8 cellular contexts compared by ENCODE assay signal in genomic region chrX:74133156-74133796, GRCh38.
DNase-seq lines count a peak whose midpoint lies in the region; ATAC-seq, FAIRE-seq and TF ChIP-seq lines count a peak whose summit lies in the region.

No MANE protein-coding gene starts in this region.

- no peak overlapping the region for H3K4me2 ChIP-seq in OCI-LY1 (ENCODE audit: low read length)
- no peak overlapping the region for H3K4me2 ChIP-seq in HepG2 (ENCODE audit: low read depth, low read length)

- in situ Hi-C loops in HepG2 (cut with HindIII; ENCODE audit: extremely low pct_ligation_motif_present, low pct_unique_long_range_greater_than_20kb): loop anchor here (5.0 to 25.0 kb wide), 2 partner anchors 121 to 276 kb away; no protein-coding TSS in a partner anchor

- no peak for TF ChIP-seq POLR2A in HepG2 (IDR thresholded peaks at IDR 0.05; ENCODE audit: insufficient read depth in 1 of 2, low read depth in 2 of 2, low read length in 2 of 2)

- H4K20me1 ChIP-seq in OCI-LY1 (ENCODE audit: insufficient read depth, low read length) (no peaks in the 10 kb centered on the region), HepG2 (ENCODE audit: insufficient read depth, low read length) (no peaks in the 10 kb centered on the region)

- POLR2A ChIA-PET in HepG2 (lab: Yijun Ruan, JAX): no interaction called here

- TF ChIP-seq EP300 in Ishikawa (IDR thresholded peaks at IDR 0.05; ENCODE audit: borderline replicate concordance) (no peak), HepG2 (IDR thresholded peaks at IDR 0.05; ENCODE audit: low read depth in 2 of 2, low read length in 2 of 2) (no peak), HepG2 (CRISPR knock-in tag; IDR thresholded peaks at IDR 0.05; ENCODE audit: borderline replicate concordance) (no peak)

- TF ChIP-seq RAD21 in Ishikawa (IDR thresholded peaks at IDR 0.05; ENCODE audit: low read depth): peak; percentile 74
- no peak for TF ChIP-seq RAD21 in HepG2 (CRISPR knock-in tag; IDR thresholded peaks at IDR 0.05)

- no peaks in the 10 kb centered on the region for H3K36me3 ChIP-seq in OCI-LY1 (ENCODE audit: insufficient read depth, low read length)
- no peaks in the 10 kb centered on the region; a peak in 1 of 5 replicates for H3K36me3 ChIP-seq in HepG2 (replicated peaks in 1 of 2; ENCODE audit: control insufficient read depth in 1 of 2, insufficient read depth in 2 of 2, low read length in 2 of 2)
- H3K36me3 ChIP-seq in upper lobe of right lung: no peaks in the 10 kb centered on the region

- BruUV-seq in HepG2 (replicated peaks; lab: Mats Ljungman, UMichigan): no TSS peak

- H3K9me2 ChIP-seq in OCI-LY1 (ENCODE audit: low read depth, low read length): no peaks in the 10 kb centered on the region

- H3K4me1 ChIP-seq in OCI-LY1 (ENCODE audit: insufficient read depth, low read length, severe bottlenecking) (no peaks in the 10 kb centered on the region), HepG2 (ENCODE audit: insufficient read depth, low read length) (no peaks in the 10 kb centered on the region), upper lobe of right lung (no peaks in the 10 kb centered on the region)

- FAIRE-seq in GM19239 (lab: Jason Lieb, UNC) (peak; percentile 73), colon (lab: Jason Lieb, UNC) (peak; percentile 82), HepG2 (lab: Jason Lieb, UNC) (peak; percentile 85)

- DNase-seq in D341Med (ENCODE audit: low spot score) (peak; percentile 52), GM19239 (ENCODE audit: insufficient read length, low spot score) (peak; percentile 12), HepG2 (ENCODE audit: low spot score) (peak; percentile 46), upper lobe of right lung (no peak), posterior cingulate gyrus (no peak)

- H3K27ac ChIP-seq in OCI-LY1 (ENCODE audit: low read depth, low read length, poor library complexity, severe bottlenecking) (no peak overlapping the region), HepG2 (ENCODE audit: extremely low read length, insufficient read depth, low read length) (no peak overlapping the region), upper lobe of right lung (no peak overlapping the region)

- intact Hi-C loops in HepG2 (cut with micrococcal nuclease; ENCODE audit: unreplicated experiment): loop anchor here (5.0 kb wide), 1 partner anchor 209 kb away; no protein-coding TSS in a partner anchor
- intact Hi-C loops in upper lobe of right lung (cut with DNase I): no loop called here
- intact Hi-C loops in posterior cingulate gyrus (cut with DNase I): loop anchor here (1.0 to 5.0 kb wide), 2 partner anchors 116 to 278 kb away; no protein-coding TSS in a partner anchor

- H3K9me3 ChIP-seq in OCI-LY1 (ENCODE audit: low read length) (no peaks in the 10 kb centered on the region), HepG2 (ENCODE audit: low read length) (no peaks in the 10 kb centered on the region), upper lobe of right lung (no peaks in the 10 kb centered on the region)

- peak; percentile 56 for TF ChIP-seq CTCF in OCI-LY1 (IDR thresholded peaks at IDR 0.05; ENCODE audit: low read length)
- TF ChIP-seq CTCF in HepG2 (CRISPR knock-in tag; IDR thresholded peaks at IDR 0.05): peak; percentile 71
- peak; percentile 62 for TF ChIP-seq CTCF in upper lobe of right lung (IDR thresholded peaks at IDR 0.05)

- H2AFZ ChIP-seq in OCI-LY1 (ENCODE audit: low read length) (no peak overlapping the region), HepG2 (ENCODE audit: low read length) (no peak overlapping the region)

- CTCF ChIA-PET in HepG2 (lab: Yijun Ruan, JAX; ENCODE audit: low intra/inter-chr PET ratio, low total read pairs): interaction anchor here (1.8 to 2.1 kb wide), 2 partner anchors 118 to 278 kb away, joined by 5 to 8 read pairs; no protein-coding TSS in a partner anchor

- ATAC-seq in HepG2 (peak; percentile 74), upper lobe of right lung (peak; percentile 68)

- H3K9ac ChIP-seq in OCI-LY1 (ENCODE audit: low read length) (no peak overlapping the region), HepG2 (ENCODE audit: insufficient read depth, low read depth, low read length) (no peak overlapping the region)

- H3K79me2 ChIP-seq in OCI-LY1 (ENCODE audit: insufficient read depth, low read length) (no peaks in the 10 kb centered on the region), HepG2 (ENCODE audit: insufficient read depth, low read length) (no peaks in the 10 kb centered on the region)

- H3F3A ChIP-seq in OCI-LY1 (ENCODE audit: insufficient read depth, low read length): no peaks in the 10 kb centered on the region

- H3K4me3 ChIP-seq in OCI-LY1 (ENCODE audit: low read depth, low read length, poor library complexity, severe bottlenecking) (no peak overlapping the region), HepG2 (replicated peaks in 1 of 3; ENCODE audit: insufficient read depth in 1 of 3, low read depth in 2 of 3, low read length in 3 of 3) (no peak overlapping the region), upper lobe of right lung (no peak overlapping the region)

- WGBS in HepG2 (ENCODE audit: low lambda C conversion rate): 34% methylated on average over 4 of the region's 5 CpGs

- H3K27me3 ChIP-seq in OCI-LY1 (ENCODE audit: insufficient read depth, low read length) (no peaks in the 10 kb centered on the region), HepG2 (ENCODE audit: control insufficient read depth in 1 of 2, insufficient read depth in 2 of 2, low read length in 2 of 2) (no peaks in the 10 kb centered on the region), upper lobe of right lung (no peaks in the 10 kb centered on the region)

TF ChIP-seq in Ishikawa, 13 proteins besides CTCF, POLR2A, EP300 and RAD21 (continues in another document):
- TF ChIP-seq EGR1 (IDR thresholded peaks at IDR 0.05) (no peak), YY1 (IDR thresholded peaks at IDR 0.05; ENCODE audit: low read depth) (no peak), CEBPB (IDR thresholded peaks at IDR 0.05) (no peak), FOXM1 (IDR thresholded peaks at IDR 0.05; ENCODE audit: borderline replicate concordance, low read depth) (no peak), NFIC (IDR thresholded peaks at IDR 0.05) (no peak), ZBTB7A (IDR thresholded peaks at IDR 0.05; ENCODE audit: low read depth) (no peak), CREB1 (IDR thresholded peaks at IDR 0.05; ENCODE audit: low read depth) (no peak)
- TF ChIP-seq, protein P1, sequence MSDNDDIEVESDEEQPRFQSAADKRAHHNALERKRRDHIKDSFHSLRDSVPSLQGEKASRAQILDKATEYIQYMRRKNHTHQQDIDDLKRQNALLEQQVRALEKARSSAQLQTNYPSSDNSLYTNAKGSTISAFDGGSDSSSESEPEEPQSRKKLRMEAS (IDR thresholded peaks at IDR 0.05): no peak

TF ChIP-seq in HepG2, 621 proteins besides CTCF, POLR2A, EP300 and RAD21:
- TF ChIP-seq ATF5 (CRISPR knock-in tag; IDR thresholded peaks at IDR 0.05; ENCODE audit: low read depth) (no peak), SMC3 (IDR thresholded peaks at IDR 0.05; ENCODE audit: low read length) (peak; percentile 66), FOXK1 (CRISPR knock-in tag; IDR thresholded peaks at IDR 0.05; ENCODE audit: borderline replicate concordance, low read depth) (no peak), ZNF629 (CRISPR knock-in tag; conservative IDR thresholded peaks at IDR 0.05) (no peak), IRX3 (CRISPR knock-in tag; IDR thresholded peaks at IDR 0.05; ENCODE audit: borderline replicate concordance, low read depth) (no peak), ZMYM2 (CRISPR knock-in tag; IDR thresholded peaks at IDR 0.05) (no peak), STAG1 (CRISPR knock-in tag; IDR thresholded peaks at IDR 0.05) (peak; percentile 74)

Comparison
In these comparisons a context has a peak if more than half of its experiments do, and no peak if none do; other contexts are left out.
1. DNase-seq: peak in D341Med (single experiment), GM19239 (single experiment) and HepG2 (single experiment); none in upper lobe of right lung (single experiment) and posterior cingulate gyrus (0 of 10).
2. Peak in every context shown above with its lines, with median percentiles within 50 percentile points of each other: CTCF ChIP-seq.